9 cellular contexts compared by ENCODE assay signal in the genomic region with DNA sequence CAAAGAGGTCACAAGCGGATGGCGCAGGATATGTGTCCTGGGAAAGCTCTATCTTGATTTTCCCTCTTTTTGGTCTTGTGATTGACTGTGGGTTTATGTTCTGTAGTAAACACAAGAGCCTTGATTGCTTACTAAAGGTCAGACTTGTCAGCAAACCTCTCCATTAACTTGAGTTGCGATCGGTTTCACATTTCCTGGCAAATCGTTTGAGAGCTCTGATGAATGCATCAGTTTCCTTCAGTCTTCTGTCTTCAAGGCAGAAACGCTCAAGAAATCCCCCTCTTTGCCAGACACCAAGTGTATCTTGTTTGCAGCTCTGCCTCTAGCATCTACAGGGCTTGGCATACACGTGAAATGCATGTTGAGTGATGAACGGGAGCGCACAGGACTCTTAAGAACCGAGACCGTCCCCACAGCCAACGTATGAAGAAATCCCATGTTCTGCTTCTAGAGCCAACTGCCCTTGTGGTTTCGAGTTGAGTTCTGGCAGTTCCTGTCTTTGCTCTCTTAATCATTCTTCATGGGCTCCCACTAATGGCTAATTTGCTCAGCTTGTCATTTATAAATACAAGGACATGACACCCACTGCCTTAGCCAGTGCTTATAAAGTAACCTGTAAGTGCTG.
A peak's percentile ranks its signal among the peaks of the same experiment; 100 is the strongest.
DNase-seq lines count a peak whose midpoint lies in the region; ATAC-seq and TF ChIP-seq lines count a peak whose summit lies in the region.
"Had no signal": no experiment of that assay in that cellular context is flagged by ENCODE, and none has a peak within 500 bp of the region (broad histone marks: within the 10 kb centered on the region; RNA-seq: fewer than 3 reads in every experiment).

No MANE protein-coding gene starts in this region.

- no peak overlapping the region for H3K18ac ChIP-seq in mesendoderm (ENCODE audit: low read length)

- peaks cover 19% of the 10 kb centered on the region for H3K36me3 Mint-ChIP-seq in activated naive CD8-positive, alpha-beta T cell treated with anti-CD3 and anti-CD28 coated beads, Interleukin-2, amount 10 ng/mL, durations not matched to agents 7 days and 5 days

- no peaks in the 10 kb centered on the region for H3K36me3 ChIP-seq in mesodermal cell (ENCODE audit: control insufficient read depth, insufficient read depth, low read length)
- H3K36me3 ChIP-seq in mesendoderm (ENCODE audit: control insufficient read depth, insufficient read depth, low read length): no peaks in the 10 kb centered on the region

- H3K56ac ChIP-seq in mesendoderm (ENCODE audit: low read length): no peak overlapping the region

- H3K79me2 ChIP-seq in mesendoderm (ENCODE audit: control insufficient read depth, insufficient read depth, low read length): peaks cover 10% of the 10 kb centered on the region

- H3K4ac ChIP-seq in mesendoderm (ENCODE audit: low read depth, low read length): no peak overlapping the region

- H3K4me3 ChIP-seq in AG09309 (ENCODE audit: control insufficient read depth, low read depth, low read length) (no peak overlapping the region; the same call in 1 of the 2 replicates), mesodermal cell (ENCODE audit: extremely low read depth, insufficient read depth, low read length, poor library complexity, severe bottlenecking) (no peak overlapping the region), mesendoderm (ENCODE audit: low read length) (no peak overlapping the region)

- peaks cover 25% of the 10 kb centered on the region for H3K4me1 Mint-ChIP-seq in activated naive CD8-positive, alpha-beta T cell treated with anti-CD3 and anti-CD28 coated beads, Interleukin-2, amount 10 ng/mL, durations not matched to agents 7 days and 5 days

- H3K9me3 Mint-ChIP-seq in activated naive CD8-positive, alpha-beta T cell treated with anti-CD3 and anti-CD28 coated beads, Interleukin-2, amount 10 ng/mL, durations not matched to agents 7 days and 5 days: peaks cover 3% of the 10 kb centered on the region

- peak overlapping the region; percentile 5 for H3K27ac ChIP-seq in mesodermal cell (ENCODE audit: low read depth, low read length, severe bottlenecking)
- H3K27ac ChIP-seq in mesendoderm (ENCODE audit: low read depth, low read length): no peak overlapping the region

- H3K4me1 ChIP-seq in mesodermal cell (ENCODE audit: control insufficient read depth, insufficient read depth, low read length, poor library complexity, severe bottlenecking) (peaks cover 15% of the 10 kb centered on the region), mesendoderm (ENCODE audit: control insufficient read depth, low read depth, low read length) (peaks cover 13% of the 10 kb centered on the region)

- no peak overlapping the region for H2BK5ac ChIP-seq in mesendoderm (ENCODE audit: low read length)

- DNase-seq in AG09309 (ENCODE audit: low read depth) (peak; percentile 39), HCEC 1CT (peak; percentile 53), mesendoderm (no peak), NCI-H526 (lab: John Stamatoyannopoulos, UW) (no peak)
- no peak for DNase-seq in activated naive CD8-positive, alpha-beta T cell treated with anti-CD3 and anti-CD28 coated beads, Interleukin-2, amount 10 ng/mL, durations not matched to agents 7 days and 5 days
- DNase-seq: amniotic stem cell had no signal

- no peaks in the 10 kb centered on the region for H3K27me3 ChIP-seq in mesendoderm (ENCODE audit: insufficient read depth, low read length, poor library complexity)

- H3K9me3 ChIP-seq in mesodermal cell (ENCODE audit: control insufficient read depth, low read length): peaks cover 10% of the 10 kb centered on the region

- H2BK15ac ChIP-seq in mesendoderm (replicated peaks; ENCODE audit: low read depth): no peak overlapping the region

- H2AK5ac ChIP-seq in mesendoderm (ENCODE audit: low read length): no peak overlapping the region

- no peak overlapping the region for H3K23ac ChIP-seq in mesendoderm (ENCODE audit: low read length)

- TF ChIP-seq CTCF in AG09309 (IDR thresholded peaks at IDR 0.05; ENCODE audit: control insufficient read depth, insufficient read depth, low read depth, low read length, missing control alignments): no peak

- H2BK120ac ChIP-seq in mesendoderm (ENCODE audit: low read depth, low read length): no peak overlapping the region

- 84 to 87% methylated on average over 11 to 13 of the region's 13 CpGs for WGBS in mesodermal cell (ENCODE audit: insufficient coverage in 2 of 2), 2 experiments
- no CpG with 5 or more reads among the region's 13 CpGs for WGBS in mesendoderm (ENCODE audit: extremely low coverage, insufficient coverage, low lambda C conversion rate)

- H3K79me1 ChIP-seq in mesendoderm (ENCODE audit: low read length): peaks cover 11% of the 10 kb centered on the region

- peak overlapping the region; percentile 1 for H3K4me3 Mint-ChIP-seq in activated naive CD8-positive, alpha-beta T cell treated with anti-CD3 and anti-CD28 coated beads, Interleukin-2, amount 10 ng/mL, durations not matched to agents 7 days and 5 days

- peak overlapping the region; percentile 48 for H3K27ac Mint-ChIP-seq in activated naive CD8-positive, alpha-beta T cell treated with anti-CD3 and anti-CD28 coated beads, Interleukin-2, amount 10 ng/mL, durations not matched to agents 7 days and 5 days

- no peak overlapping the region for H3K9ac ChIP-seq in mesendoderm (ENCODE audit: low read length)

- no peak overlapping the region for H4K5ac ChIP-seq in mesendoderm (ENCODE audit: low read length)

- H3K27me3 Mint-ChIP-seq in activated naive CD8-positive, alpha-beta T cell treated with anti-CD3 and anti-CD28 coated beads, Interleukin-2, amount 10 ng/mL, durations not matched to agents 7 days and 5 days: no peaks in the 10 kb centered on the region

- no peak overlapping the region for H4K8ac ChIP-seq in mesendoderm (ENCODE audit: low read depth, low read length)

- POLR2A ChIA-PET in activated naive CD8-positive, alpha-beta T cell treated with anti-CD3 and anti-CD28 coated beads, Interleukin-2, amount 10 ng/mL, durations not matched to agents 7 days and 5 days (lab: Charles Lee): no interaction called here

- no peak overlapping the region for H3K4me2 ChIP-seq in mesendoderm (ENCODE audit: low read length)

- no peak for ATAC-seq in activated naive CD8-positive, alpha-beta T cell treated with anti-CD3 and anti-CD28 coated beads, Interleukin-2, amount 10 ng/mL, durations not matched to agents 7 days and 5 days (ENCODE audit: low read depth)
- no peak for ATAC-seq in HG03520 (IDR thresholded peaks at IDR 0.05; ENCODE audit: unreplicated experiment)
- ATAC-seq in GM18907 (IDR thresholded peaks at IDR 0.05; ENCODE audit: unreplicated experiment): no peak

Comparison
In these comparisons a context has a peak if more than half of its experiments do, and no peak if none do; other contexts are left out.
1. DNase-seq: peak in AG09309 (single experiment) and HCEC 1CT (single experiment); none in activated naive CD8-positive, alpha-beta T cell treated with anti-CD3 and anti-CD28 coated beads, Interleukin-2, amount 10 ng/mL, durations not matched to agents 7 days and 5 days (single experiment), mesendoderm (single experiment) and NCI-H526 (0 of 2).